ENCODE assay signal across 8 cellular contexts in genomic region chr7:133081119-133081604, GRCh38. TPM values are rescaled to one million over a fixed set of nuclear protein-coding genes. Genes with fewer than 3 reads are reported as not detected.
DNase-seq lines count a peak whose midpoint lies in the region; ATAC-seq, FAIRE-seq and TF ChIP-seq lines count a peak whose summit lies in the region.

No MANE protein-coding gene starts in this region.

- peak overlapping the region in 1 of 3 donors; percentile 70 for H3K27ac ChIP-seq in thyroid gland

- H3K4me3 Mint-ChIP-seq in central memory CD8-positive, alpha-beta T cell = peak overlapping the region; percentile 89

- DNase-seq in RCC 7860 (ENCODE audit: low spot score) = peak; percentile 23
- DNase-seq in central memory CD8-positive, alpha-beta T cell (ENCODE audit: low spot score in 2 of 2) = no peak
- peak in 1 of 2 donors; percentile 15 for DNase-seq in lower leg skin (ENCODE audit: low spot score in 2 of 2)
- peak in 1 of 2 donors; percentile 24 for DNase-seq in thyroid gland

- no peaks in the 10 kb centered on the region for H3K9me3 Mint-ChIP-seq in central memory CD8-positive, alpha-beta T cell

- H3K9me3 ChIP-seq in thyroid gland = no peaks in the 10 kb centered on the region

- 0 to 3% methylated on average over 8 of the region's 8 CpGs for WGBS in lower leg skin, 2 donors
- 5 to 6% methylated on average over 8 of the region's 8 CpGs for WGBS in thyroid gland, 2 donors

- ATAC-seq in central memory CD8-positive, alpha-beta T cell (replicated peaks; ENCODE audit: extremely low read depth, poor library complexity, severe bottlenecking) = no peak
- ATAC-seq in GM21528 (IDR thresholded peaks at IDR 0.05; ENCODE audit: low FRiP score, unreplicated experiment) = no peak
- ATAC-seq in GM19452 (IDR thresholded peaks at IDR 0.05; ENCODE audit: unreplicated experiment) = no peak
- no peak for ATAC-seq in GM21619 (IDR thresholded peaks at IDR 0.05; ENCODE audit: unreplicated experiment)

- H3K36me3 ChIP-seq in thyroid gland = no peaks in the 10 kb centered on the region

- peak overlapping the region; percentile 90 for H3K27ac Mint-ChIP-seq in central memory CD8-positive, alpha-beta T cell (ENCODE audit: low read depth)

- no peak for TF ChIP-seq CTCF in lower leg skin (IDR thresholded peaks at IDR 0.05)
- TF ChIP-seq CTCF in thyroid gland (IDR thresholded peaks at IDR 0.05) = no peak

- H3K4me3 ChIP-seq in GM08714 (ENCODE audit: low read length) (peak overlapping the region; percentile 94), lower leg skin (ENCODE audit: low read depth, poor library complexity, severe bottlenecking) (peak overlapping the region; percentile 74), thyroid gland (replicated peaks in 1 of 3) (peak overlapping the region; percentile 64 to 76 (median 68))

- no peak for FAIRE-seq in RCC 7860 (lab: Jason Lieb, UNC)

- peaks cover 9% of the 10 kb centered on the region for H3K36me3 Mint-ChIP-seq in central memory CD8-positive, alpha-beta T cell (ENCODE audit: insufficient read depth)

- H3K4me1 Mint-ChIP-seq in central memory CD8-positive, alpha-beta T cell = peaks cover 36% of the 10 kb centered on the region

- intact Hi-C loops in lower leg skin (cut with DNase I; ENCODE audit: low total_unique reads) (no loop called here), thyroid gland (cut with DNase I) (loop anchor here (5.0 kb wide), 1 partner anchor 171 kb away; the partner anchor contains the start of gene EXOC4)

- no peaks in the 10 kb centered on the region for H3K27me3 Mint-ChIP-seq in central memory CD8-positive, alpha-beta T cell

- TF ChIP-seq POLR2A in lower leg skin (IDR thresholded peaks at IDR 0.05) (no peak), thyroid gland (IDR thresholded peaks at IDR 0.05) (no peak)

- no peaks in the 10 kb centered on the region for H3K27me3 ChIP-seq in thyroid gland

- H3K4me1 ChIP-seq in thyroid gland = peaks cover 11 to 23% of the 10 kb centered on the region in 2 donors

RNA-seq across cellular contexts. Expression of gene CHCHD3, which starts 0.7 kb away (rescaled TPM):
- total RNA-seq in lower leg skin = 10 to 100 TPM; 27.9 to 39.0 (median 34.5) TPM
- 10 to 100 TPM; 66.0 to 79.1 (median 70.0) TPM for total RNA-seq in thyroid gland
